Comparison of ENCODE assay signal across 1 cellular context in genomic region chr22:37008365-37008764, GRCh38.
TF ChIP-seq lines count a peak whose summit lies in the region.

No MANE protein-coding gene starts in this region.

TF ChIP-seq in K562, 482 proteins besides CTCF, POLR2A, EP300 and RAD21 (continued from another document):
- TF ChIP-seq ZNF146 (CRISPR knock-in tag; IDR thresholded peaks at IDR 0.05; ENCODE audit: unreplicated experiment) (no peak), EP400 (IDR thresholded peaks at IDR 0.05) (no peak), NFE2 (IDR thresholded peaks at IDR 0.05; ENCODE audit: low read depth) (no peak), RCOR1 (IDR thresholded peaks at IDR 0.05; ENCODE audit: borderline replicate concordance in 1 of 2, low read depth in 2 of 2, low read length in 2 of 2) (peak in 1 of 2 experiments; percentile 69; a peak in 2 of 4 replicates), ESRRA (IDR thresholded peaks at IDR 0.05; ENCODE audit: borderline replicate concordance, low read depth) (no peak), TCF3 (CRISPR knock-in tag; IDR thresholded peaks at IDR 0.05) (0 out of 2 replicates have a peak, but pooled peaks have one; percentile 27), TCF15 (CRISPR knock-in tag; IDR thresholded peaks at IDR 0.05) (no peak), NBN (IDR thresholded peaks at IDR 0.05; ENCODE audit: low read depth) (no peak), MNT (conservative IDR thresholded peaks at IDR 0.05) (no peak), SIN3B (IDR thresholded peaks at IDR 0.05; ENCODE audit: low read depth) (no peak), ZNF57 (CRISPR knock-in tag; IDR thresholded peaks at IDR 0.05) (no peak)
